In genomic region chr19:48487544-48487943, GRCh38 we compare ENCODE assay signal across 15 cellular contexts. TPM values are rescaled to one million over a fixed set of nuclear protein-coding genes. Genes with fewer than 3 reads are reported as not detected.
A peak's percentile ranks its signal among the peaks of the same experiment; 100 is the strongest.
DNase-seq lines count a peak whose midpoint lies in the region; ATAC-seq, FAIRE-seq and TF ChIP-seq lines count a peak whose summit lies in the region.
"Had no signal": no experiment of that assay in that cellular context is flagged by ENCODE, and none has a peak within 500 bp of the region (broad histone marks: within the 10 kb centered on the region; RNA-seq: fewer than 3 reads in every experiment).

No MANE protein-coding gene starts in this region.

- POLR2A ChIA-PET in HEK293 (lab: Yijun Ruan, JAX) = interaction anchor here (0.5 to 2.3 kb wide), 9 partner anchors 12 to 318 kb away, joined by 3 to 13 read pairs (median 4); partner anchors contain the start of genes RPL18 and SPHK2

- no peak for ATAC-seq in GM21717 (IDR thresholded peaks at IDR 0.05; ENCODE audit: unreplicated experiment)
- ATAC-seq: activated CD4-positive, alpha-beta T cell treated with anti-CD3 and anti-CD28 coated beads for 36 hours had no signal

- H3K27ac ChIP-seq in HEK293 (ENCODE audit: extremely low read depth, low read depth, low read length) (0 out of 2 replicates have a peak overlapping the region, but pooled peaks have one; percentile 16), ascending aorta (peak overlapping the region; percentile 24 to 62), kidney (ENCODE audit: low read depth in 2 of 2, low read length in 2 of 2) (peak overlapping the region; percentile 8 to 48), smooth muscle cell (ENCODE audit: low read depth) (no peak overlapping the region)
- H3K27ac ChIP-seq: SJCRH30 had no signal

- H3K4me2 ChIP-seq in smooth muscle cell = peak overlapping the region; percentile 23

- CTCF ChIA-PET in HEK293 (lab: Yijun Ruan, JAX) = interaction anchor here (0.6 to 11.2 kb wide), 9 partner anchors 14 to 249 kb away, joined by 3 to 170 read pairs (median 4); partner anchors contain the start of gene KDELR1

- H3K4me3 ChIP-seq in HEK293 (ENCODE audit: low read depth, low read length) = no peak overlapping the region
- no peak overlapping the region for H3K4me3 ChIP-seq in ascending aorta
- H3K4me3 ChIP-seq in kidney (ENCODE audit: low read length in 2 of 2) = no peak overlapping the region
- no peak overlapping the region for H3K4me3 ChIP-seq in smooth muscle cell
- H3K4me3 ChIP-seq: SJCRH30 had no signal

- TF ChIP-seq CTCF in HEK293 (tag by site-specific recombination; IDR thresholded peaks at IDR 0.05) = no peak
- TF ChIP-seq CTCF in ascending aorta (IDR thresholded peaks at IDR 0.05) = no peak
- no peak for TF ChIP-seq CTCF in kidney (IDR thresholded peaks at IDR 0.05; ENCODE audit: borderline replicate concordance, extremely low read depth, insufficient read depth)
- no peak for TF ChIP-seq CTCF in smooth muscle cell (IDR thresholded peaks at IDR 0.05; ENCODE audit: borderline replicate concordance, insufficient read depth, poor library complexity, severe bottlenecking)

- no peak overlapping the region for H3K9ac ChIP-seq in kidney (ENCODE audit: low read length in 2 of 2)
- H3K9ac ChIP-seq in smooth muscle cell (ENCODE audit: low read depth) = no peak overlapping the region

- H3K4me1 ChIP-seq in HEK293 (ENCODE audit: control insufficient read depth, insufficient read depth, low read length) = peaks cover 6% of the 10 kb centered on the region
- H3K4me1 ChIP-seq in ascending aorta = peaks cover 0 to 15% of the 10 kb centered on the region in 2 donors
- peaks cover 0 to 3% of the 10 kb centered on the region in 2 donors for H3K4me1 ChIP-seq in kidney (ENCODE audit: control insufficient read depth in 1 of 2, insufficient read depth in 1 of 2, low read depth in 1 of 2, low read length in 2 of 2)
- H3K4me1 ChIP-seq in smooth muscle cell (ENCODE audit: low read depth) = peaks cover 7% of the 10 kb centered on the region

- H3K27me3 ChIP-seq in ascending aorta = no peaks in the 10 kb centered on the region
- no peaks in the 10 kb centered on the region for H3K27me3 ChIP-seq in smooth muscle cell (ENCODE audit: low read depth)

- H3K36me3 ChIP-seq in HEK293 (ENCODE audit: control insufficient read depth in 2 of 2, insufficient read depth in 1 of 2, low read length in 2 of 2) (peaks cover 0 to 5% of the 10 kb centered on the region in 2 experiments; a peak in 1 of 3 replicates), ascending aorta (no peaks in the 10 kb centered on the region), kidney (ENCODE audit: control insufficient read depth in 1 of 2, insufficient read depth in 2 of 2, low read length in 2 of 2) (no peaks in the 10 kb centered on the region), smooth muscle cell (ENCODE audit: low read depth) (no peaks in the 10 kb centered on the region)
- H3K36me3 ChIP-seq: SJCRH30 had no signal

- H3F3A ChIP-seq in smooth muscle cell (ENCODE audit: low read depth) = no peaks in the 10 kb centered on the region

- no peak for FAIRE-seq in kidney (lab: Jason Lieb, UNC)

- intact Hi-C loops in ascending aorta (cut with DNase I) (loop anchor here (5.0 kb wide), 1 partner anchor 125 kb away; the partner anchor contains the start of genes SYNGR4 and TMEM143), kidney (cut with DNase I) (loop anchor here (10.0 kb wide), 1 partner anchor 97 kb away; no protein-coding TSS in a partner anchor)

- H2AFZ ChIP-seq in smooth muscle cell (ENCODE audit: low read depth) = no peak overlapping the region

- no peaks in the 10 kb centered on the region for H3K79me2 ChIP-seq in smooth muscle cell (ENCODE audit: low read depth)

- WGBS in smooth muscle cell (ENCODE audit: low lambda C conversion rate) = 87% methylated on average over 6 of the region's 6 CpGs

- no peaks in the 10 kb centered on the region for H4K20me1 ChIP-seq in smooth muscle cell (ENCODE audit: low read depth)

- no peak for DNase-seq in ascending aorta (ENCODE audit: low spot score in 2 of 2)
- no peak for DNase-seq in kidney
- DNase-seq in smooth muscle cell (lab: John Stamatoyannopoulos, UW; ENCODE audit: unreplicated experiment) = no peak
- no peak for DNase-seq in SHP77 (lab: John Stamatoyannopoulos, UW)
- DNase-seq in NCI-H128 (lab: John Stamatoyannopoulos, UW; ENCODE audit: unreplicated experiment) = no peak
- DNase-seq: activated CD4-positive, alpha-beta T cell treated with anti-CD3 and anti-CD28 coated beads for 36 hours; activated naive CD4-positive, alpha-beta T cell; DMS79; KG1; NCI-H1417; SJCRH30 had no signal

- H3K9me3 ChIP-seq in HEK293 (ENCODE audit: control insufficient read depth, insufficient read depth, low read depth, low read length) (no peaks in the 10 kb centered on the region), ascending aorta (no peaks in the 10 kb centered on the region), kidney (ENCODE audit: control insufficient read depth in 1 of 2, low read length in 2 of 2) (no peaks in the 10 kb centered on the region), smooth muscle cell (replicated peaks; ENCODE audit: low read depth) (no peaks in the 10 kb centered on the region)
- H3K9me3 ChIP-seq: SJCRH30 had no signal

TF ChIP-seq in HEK293, 187 proteins besides CTCF, POLR2A, EP300 and RAD21:
- no peak for TF ChIP-seq ZNF837 (tag by site-specific recombination; IDR thresholded peaks at IDR 0.05)
- TF ChIP-seq KLF9 (tag by site-specific recombination; IDR thresholded peaks at IDR 0.05; ENCODE audit: low read depth) = no peak
- no peak for TF ChIP-seq SALL2 (tag by site-specific recombination; IDR thresholded peaks at IDR 0.05; ENCODE audit: borderline replicate concordance)
- TF ChIP-seq ZNF692 (tag by site-specific recombination; IDR thresholded peaks at IDR 0.05) = no peak
- no peak for TF ChIP-seq KLF8 (tag by site-specific recombination; IDR thresholded peaks at IDR 0.05)
- no peak for TF ChIP-seq ZNF138 (tag by site-specific recombination; IDR thresholded peaks at IDR 0.05; ENCODE audit: borderline replicate concordance)
- no peak for TF ChIP-seq ZNF416 (tag by site-specific recombination; IDR thresholded peaks at IDR 0.05)
- no peak for TF ChIP-seq ZNF701 (tag by site-specific recombination; IDR thresholded peaks at IDR 0.05)
- no peak for TF ChIP-seq ZNF394 (tag by site-specific recombination; IDR thresholded peaks at IDR 0.05; ENCODE audit: borderline replicate concordance)
- TF ChIP-seq ZNF639 (tag by site-specific recombination; IDR thresholded peaks at IDR 0.05) = no peak
- no peak for TF ChIP-seq ZNF768 (tag by site-specific recombination; IDR thresholded peaks at IDR 0.05)
- no peak for TF ChIP-seq ZNF24 (tag by site-specific recombination; IDR thresholded peaks at IDR 0.05)
- TF ChIP-seq ZNF433 (tag by site-specific recombination; IDR thresholded peaks at IDR 0.05; ENCODE audit: low read depth) = no peak
- no peak for TF ChIP-seq ZFP41 (tag by site-specific recombination; IDR thresholded peaks at IDR 0.05; ENCODE audit: borderline replicate concordance)
- no peak for TF ChIP-seq ZBTB1 (tag by site-specific recombination; IDR thresholded peaks at IDR 0.05)
TF ChIP-seq in HEK293: peak in this region for 0.

RNA-seq across cellular contexts. Expression of gene CYTH2, which starts 18.4 kb away (rescaled TPM):
- 83.5 TPM for total RNA-seq in ascending aorta
- 96.1 TPM for total RNA-seq in kidney
- polyA plus RNA-seq in kidney (ENCODE audit: insufficient read depth, low read depth, low replicate concordance) = 51.0 TPM
- total RNA-seq in smooth muscle cell = 44.5 and 49.7 TPM in 2 replicates
- 62.1 and 95.0 TPM in 2 replicates for polyA plus RNA-seq in smooth muscle cell

RNA-seq across cellular contexts. Expression of gene LMTK3, which starts 24.1 kb away (rescaled TPM):
- total RNA-seq in ascending aorta (0.11 TPM), kidney (8.4 TPM), smooth muscle cell (1.1 and 3.1 TPM in 2 replicates)
- polyA plus RNA-seq in kidney (ENCODE audit: insufficient read depth, low read depth, low replicate concordance) (4.2 TPM), smooth muscle cell (0.66 and 1.8 TPM in 2 replicates)
- total RNA-seq: lung microvascular endothelial cell, SJCRH30 had no signal
- polyA plus RNA-seq: BJ had no signal

RNA-seq across cellular contexts. Expression of gene KCNJ14, which starts 32.2 kb away (rescaled TPM):
- total RNA-seq in ascending aorta = 6.1 TPM
- 1.0 TPM for total RNA-seq in kidney
- 0.28 TPM for polyA plus RNA-seq in kidney (ENCODE audit: insufficient read depth, low read depth, low replicate concordance)
- total RNA-seq in smooth muscle cell = 1.2 and 1.8 TPM in 2 replicates
- polyA plus RNA-seq in smooth muscle cell = 1.7 and 2.0 TPM in 2 replicates

RNA-seq across cellular contexts. Expression of gene GRWD1, which starts 41.8 kb away (rescaled TPM):
- total RNA-seq in ascending aorta (16.0 TPM), kidney (34.0 TPM), smooth muscle cell (11.7 and 22.1 TPM in 2 replicates)
- polyA plus RNA-seq in kidney (ENCODE audit: insufficient read depth, low read depth, low replicate concordance) (19.0 TPM), smooth muscle cell (23.6 and 25.7 TPM in 2 replicates)
